In the genomic region with DNA sequence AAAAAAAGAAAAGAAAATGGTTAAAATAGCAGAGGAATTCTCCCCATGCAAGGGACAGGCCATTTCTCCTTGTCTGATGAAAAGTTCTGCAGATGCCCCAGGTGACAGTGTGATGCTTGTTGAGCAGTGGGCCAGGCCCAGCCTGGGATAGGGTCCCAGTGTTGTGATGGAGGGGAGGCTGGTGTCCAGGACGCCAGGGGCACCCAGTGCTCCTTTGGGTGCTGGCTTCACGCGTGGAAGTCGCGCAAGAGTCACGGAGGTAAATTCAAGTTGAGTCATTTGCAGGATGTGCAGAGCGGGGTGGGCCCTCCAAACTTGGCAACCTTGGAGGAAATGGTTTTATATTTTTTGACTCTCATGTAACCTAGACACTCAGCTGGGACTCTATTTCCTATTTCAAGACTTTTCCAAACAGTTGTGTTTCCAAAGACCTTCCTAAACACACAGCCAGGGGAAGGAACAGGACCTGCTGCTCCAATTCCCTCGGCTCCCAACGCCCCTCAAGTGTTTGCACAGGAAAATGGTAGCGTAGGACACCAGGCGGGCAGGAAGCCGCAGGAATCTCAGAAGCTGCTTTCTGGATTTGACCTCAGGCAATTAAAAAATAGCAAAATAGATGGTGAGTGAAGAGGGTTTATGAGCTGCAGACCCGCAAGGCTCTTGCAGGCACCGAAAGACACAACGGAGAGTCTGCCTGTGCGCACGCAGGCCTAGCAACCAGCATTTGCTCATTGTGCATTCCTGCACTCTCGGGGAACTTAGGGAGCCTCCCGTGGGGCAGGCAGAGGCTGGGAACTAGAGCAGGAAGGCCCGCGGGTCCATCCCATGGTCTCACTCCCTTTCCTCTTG, we compare ENCODE assay signal across 21 cellular contexts.
A peak's percentile ranks its signal among the peaks of the same experiment; 100 is the strongest.
DNase-seq lines count a peak whose midpoint lies in the region; ATAC-seq and TF ChIP-seq lines count a peak whose summit lies in the region.
"Had no signal": no experiment of that assay in that cellular context is flagged by ENCODE, and none has a peak within 500 bp of the region (broad histone marks: within the 10 kb centered on the region; RNA-seq: fewer than 3 reads in every experiment).

No MANE protein-coding gene starts in this region.

- intact Hi-C loops in left ventricle myocardium inferior (cut with micrococcal nuclease), result no loop called here
- intact Hi-C loops in left cardiac atrium (cut with DNase I), result no loop called here
- intact Hi-C loops in right cardiac atrium (cut with DNase I), result no loop called here

- no peaks in the 10 kb centered on the region for H3K36me3 ChIP-seq in left ventricle myocardium inferior
- H3K36me3 ChIP-seq in suprapubic skin, result no peaks in the 10 kb centered on the region
- H3K36me3 ChIP-seq: BE2C, SJSA1 had no signal

- peaks cover 10% of the 10 kb centered on the region for H3K27me3 ChIP-seq in left ventricle myocardium inferior (ENCODE audit: low read depth)
- H3K27me3 ChIP-seq in right cardiac atrium (ENCODE audit: control insufficient read depth, insufficient read depth), result no peaks in the 10 kb centered on the region
- peaks cover 2% of the 10 kb centered on the region for H3K27me3 ChIP-seq in suprapubic skin
- H3K27me3 ChIP-seq: BE2C, SJSA1 had no signal

- TF ChIP-seq POLR2A in suprapubic skin (IDR thresholded peaks at IDR 0.05), result no peak

- no peak for TF ChIP-seq EP300 in suprapubic skin (IDR thresholded peaks at IDR 0.05)

- H3K4me3 ChIP-seq in left ventricle myocardium inferior (no peak overlapping the region), right cardiac atrium (ENCODE audit: low read length) (no peak overlapping the region), suprapubic skin (no peak overlapping the region)
- H3K4me3 ChIP-seq: GM23338, SJSA1 had no signal

- H3K4me1 ChIP-seq in left ventricle myocardium inferior (peaks cover 13% of the 10 kb centered on the region), right cardiac atrium (ENCODE audit: control insufficient read depth, insufficient read depth, low read length) (peaks cover 3% of the 10 kb centered on the region), suprapubic skin (no peaks in the 10 kb centered on the region)
- H3K4me1 ChIP-seq: BE2C, Caco-2, SJSA1 had no signal

- H3K9me3 ChIP-seq in left ventricle myocardium inferior (replicated peaks) (no peaks in the 10 kb centered on the region), right cardiac atrium (ENCODE audit: control insufficient read depth, low read length) (no peaks in the 10 kb centered on the region), suprapubic skin (no peaks in the 10 kb centered on the region)
- H3K9me3 ChIP-seq: BE2C, Caco-2, SJSA1 had no signal

- H3K27ac ChIP-seq in left ventricle myocardium inferior (replicated peaks) (peak overlapping the region; percentile 67), right cardiac atrium (ENCODE audit: low read length) (no peak overlapping the region), suprapubic skin (no peak overlapping the region)
- H3K27ac ChIP-seq: SJSA1 had no signal

- 70% methylated on average over 21 of the region's 21 CpGs for WGBS in right cardiac atrium
- WGBS in suprapubic skin, result 80% methylated on average over 21 of the region's 21 CpGs

- DNase-seq in left ventricle myocardium inferior (no peak), left cardiac atrium (no peak), NCI-H69 (lab: John Stamatoyannopoulos, UW) (peak; percentile 1), right cardiac atrium (no peak), suprapubic skin (ENCODE audit: low spot score in 2 of 2) (peak; percentile 34 to 43), DMS53 (lab: John Stamatoyannopoulos, UW) (no peak), NCI-H2196 treated with DMSO at 0.1 percent for 48 hours (lab: John Stamatoyannopoulos, UW; ENCODE audit: unreplicated experiment) (no peak)
- DNase-seq: BE2C; Caco-2; CD4-positive, alpha-beta T cell; DMS 273 treated with DMSO at 0.1 percent for 48 hours; DND-41; HCEC 1CT; MV-4-11; NCI-H1105 treated with DMSO at 0.1 percent for 48 hours; NCI-H2029 treated with DMSO at 0.1 percent for 48 hours; NCI-H774; NK-92 treated with Interleukin-12 subunit alpha and Interleukin-12 subunit beta, amount 100 ng/mL, for 24 hours had no signal

- TF ChIP-seq CTCF in left ventricle myocardium inferior (IDR thresholded peaks at IDR 0.05; ENCODE audit: borderline replicate concordance), result no peak
- TF ChIP-seq CTCF in suprapubic skin (IDR thresholded peaks at IDR 0.05), result no peak

- ATAC-seq in left cardiac atrium (no peak), right cardiac atrium (peak; percentile 26 to 61), GM19467 (IDR thresholded peaks at IDR 0.05; ENCODE audit: unreplicated experiment) (no peak)
- ATAC-seq: GM23338 had no signal

Comparison
In these comparisons a context has a peak if more than half of its experiments do, and no peak if none do; other contexts are left out.
1. ATAC-seq: peak in right cardiac atrium (2 of 2); none in left cardiac atrium (0 of 2) and GM19467 (single experiment).
2. DNase-seq: peak in NCI-H69 (single experiment) and suprapubic skin (2 of 2); none in left ventricle myocardium inferior (single experiment), left cardiac atrium (single experiment), right cardiac atrium (0 of 3), DMS53 (single experiment) and NCI-H2196 treated with DMSO at 0.1 percent for 48 hours (single experiment).